In the genomic region with DNA sequence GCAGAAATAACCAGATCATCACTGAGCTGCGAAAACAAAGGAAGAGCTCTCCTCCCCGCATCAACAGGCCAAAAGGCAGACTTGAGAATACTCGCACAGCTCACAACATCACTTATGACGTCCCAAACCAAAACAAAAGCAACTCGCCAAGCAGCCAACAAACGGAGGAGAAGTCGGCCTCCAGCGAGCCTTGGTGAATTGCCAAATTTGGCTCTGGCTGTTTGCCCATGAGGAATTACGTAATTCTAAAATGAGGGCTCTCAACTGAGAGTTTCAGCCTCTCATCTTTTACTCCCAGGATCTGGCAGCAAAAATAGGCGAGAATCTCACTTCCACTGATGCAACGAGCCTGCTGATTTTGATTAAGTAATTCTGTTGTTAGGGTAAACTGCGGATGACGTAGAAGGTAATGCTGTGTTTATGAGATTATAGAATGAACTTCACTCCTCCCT, we compare ENCODE assay signal across 9 cellular contexts. TPM values are rescaled to one million over a fixed set of nuclear protein-coding genes. Genes with fewer than 3 reads are reported as not detected.
A peak's percentile ranks its signal among the peaks of the same experiment; 100 is the strongest.
DNase-seq lines count a peak whose midpoint lies in the region; ATAC-seq and TF ChIP-seq lines count a peak whose summit lies in the region.
"Had no signal": no experiment of that assay in that cellular context is flagged by ENCODE, and none has a peak within 500 bp of the region (broad histone marks: within the 10 kb centered on the region; RNA-seq: fewer than 3 reads in every experiment).

No MANE protein-coding gene starts in this region.

- H3K27me3 ChIP-seq in prostate gland (replicated peaks; ENCODE audit: insufficient read depth), result no peaks in the 10 kb centered on the region

- H3K36me3 ChIP-seq in prostate gland, result no peaks in the 10 kb centered on the region

- intact Hi-C loops in prostate gland (cut with DNase I), result loop anchor here (10.0 kb wide), 1 partner anchor 51 kb away; the partner anchor contains the start of gene SEMA6A

- TF ChIP-seq CTCF in omental fat pad (IDR thresholded peaks at IDR 0.05) (no peak), prostate gland (IDR thresholded peaks at IDR 0.05) (no peak)

- WGBS in prostate gland, result 33% methylated on average over 13 of the region's 13 CpGs

- no peaks in the 10 kb centered on the region for H3K9me3 ChIP-seq in prostate gland

- TF ChIP-seq POLR2A in prostate gland (IDR thresholded peaks at IDR 0.05), result no peak

- peak overlapping the region in 1 of 2 donors; percentile 1 for H3K27ac ChIP-seq in prostate gland

- peak; percentile 67 for DNase-seq in DMS153 (lab: John Stamatoyannopoulos, UW)
- DNase-seq in NCI-H774 (lab: John Stamatoyannopoulos, UW), result peak; percentile 29
- peak; percentile 35 for DNase-seq in fibroblast of peridontal ligament (ENCODE audit: extremely low read depth)
- peak; percentile 42 for DNase-seq in omental fat pad (ENCODE audit: low spot score)
- no peak for DNase-seq in RKO (ENCODE audit: low spot score)
- DNase-seq in prostate gland (ENCODE audit: low spot score), result no peak
- DNase-seq: NCI-H146 had no signal

- no peaks in the 10 kb centered on the region for H3K4me1 ChIP-seq in prostate gland (replicated peaks)

- peak; percentile 81 for ATAC-seq in omental fat pad (ENCODE audit: low FRiP score)
- ATAC-seq in HG03469 (IDR thresholded peaks at IDR 0.05; ENCODE audit: unreplicated experiment), result no peak
- no peak for ATAC-seq in HG02571 (IDR thresholded peaks at IDR 0.05; ENCODE audit: unreplicated experiment)

- no peak overlapping the region for H3K4me3 ChIP-seq in prostate gland

RNA-seq across cellular contexts. Expression of gene SEMA6A, which starts 51.7 kb away (rescaled TPM):
- total RNA-seq in omental fat pad (10 to 100 TPM; 21.3 to 70.3 (median 40.9) TPM), prostate gland (10 to 100 TPM; 12.8 to 57.1 TPM)

Comparison
In these comparisons a context has a peak if more than half of its experiments do, and no peak if none do; other contexts are left out.
1. DNase-seq: peak in DMS153 (single experiment), NCI-H774 (single experiment), fibroblast of peridontal ligament (single experiment) and omental fat pad (single experiment); none in RKO (single experiment) and prostate gland (single experiment).